Comparison of ENCODE assay signal across 8 cellular contexts in genomic region chr10:94630017-94630688, GRCh38. TPM values are rescaled to one million over a fixed set of nuclear protein-coding genes. Genes with fewer than 3 reads are reported as not detected.
DNase-seq lines count a peak whose midpoint lies in the region; TF ChIP-seq lines count a peak whose summit lies in the region.

No MANE protein-coding gene starts in this region.

- no peaks in the 10 kb centered on the region for H3K4me1 ChIP-seq in suprapubic skin

- H3K4me1 Mint-ChIP-seq in T-helper 2 cell treated with Interferon-gamma antibody and Interleukin-4, amounts not matched to agents 5 μg/mL and 100 μg/mL, for 36 hours (ENCODE audit: low read depth): peaks cover 1% of the 10 kb centered on the region

- H3K9me3 Mint-ChIP-seq in T-helper 2 cell treated with Interferon-gamma antibody and Interleukin-4, amounts not matched to agents 5 μg/mL and 100 μg/mL, for 36 hours: peaks cover 4% of the 10 kb centered on the region

- DNase-seq in DMS53 (lab: John Stamatoyannopoulos, UW) (peak; percentile 65), HFF-Myc (ENCODE audit: extremely low read depth, low read depth) (peak; percentile 19), RPMI7951 (ENCODE audit: low read depth) (peak; percentile 29), fibroblast of the conjunctiva (ENCODE audit: low read depth) (peak; percentile 1), suprapubic skin (ENCODE audit: low spot score in 2 of 2) (no peak), activated gamma-delta T cell (lab: John Stamatoyannopoulos, UW) (no peak)
- DNase-seq in activated CD8-positive, alpha-beta memory T cell treated with anti-CD3 and anti-CD28 coated beads, Interleukin-2, amount 50 U/mL, for 4 hours: no peak
- no peak for DNase-seq in T-helper 2 cell treated with Interferon-gamma antibody and Interleukin-4, amounts not matched to agents 5 μg/mL and 100 μg/mL, for 36 hours (ENCODE audit: low spot score)

- no peaks in the 10 kb centered on the region for H3K36me3 Mint-ChIP-seq in T-helper 2 cell treated with Interferon-gamma antibody and Interleukin-4, amounts not matched to agents 5 μg/mL and 100 μg/mL, for 36 hours (ENCODE audit: low read depth)

- TF ChIP-seq POLR2A in suprapubic skin (IDR thresholded peaks at IDR 0.05): no peak

- no peaks in the 10 kb centered on the region for H3K27me3 Mint-ChIP-seq in T-helper 2 cell treated with Interferon-gamma antibody and Interleukin-4, amounts not matched to agents 5 μg/mL and 100 μg/mL, for 36 hours (ENCODE audit: low read depth)

- H3K27me3 ChIP-seq in suprapubic skin: no peaks in the 10 kb centered on the region

- H3K9me3 ChIP-seq in suprapubic skin: peaks cover 8% of the 10 kb centered on the region

- TF ChIP-seq EP300 in suprapubic skin (IDR thresholded peaks at IDR 0.05): no peak

- no peak overlapping the region for H3K4me3 ChIP-seq in HFF-Myc (replicated peaks; ENCODE audit: low read depth, low read length)
- H3K4me3 ChIP-seq in suprapubic skin: no peak overlapping the region

- no peaks in the 10 kb centered on the region for H3K36me3 ChIP-seq in suprapubic skin

- H3K4me3 Mint-ChIP-seq in T-helper 2 cell treated with Interferon-gamma antibody and Interleukin-4, amounts not matched to agents 5 μg/mL and 100 μg/mL, for 36 hours: no peak overlapping the region

- H3K27ac Mint-ChIP-seq in T-helper 2 cell treated with Interferon-gamma antibody and Interleukin-4, amounts not matched to agents 5 μg/mL and 100 μg/mL, for 36 hours: no peak overlapping the region

- 23% methylated on average over 4 of the region's 4 CpGs for WGBS in suprapubic skin

- H3K27ac ChIP-seq in suprapubic skin: no peak overlapping the region

- peak; percentile 37 for TF ChIP-seq CTCF in HFF-Myc (IDR thresholded peaks at IDR 0.05; ENCODE audit: low read depth, low read length, missing control alignments)
- peak; percentile 1 to 32 for TF ChIP-seq CTCF in suprapubic skin (IDR thresholded peaks at IDR 0.05)

RNA-seq across cellular contexts. Expression of gene CYP2C18, which starts 53.4 kb away (rescaled TPM):
- total RNA-seq in RPMI7951 (2014; rRNA removed; shearing (Covaris generic)): not detected in 2 replicates
- total RNA-seq in suprapubic skin: 10 to 100 TPM in 2 of 4 donors, 1 to 10 TPM in 2; 6.4 to 15.2 (median 11.1) TPM

Comparison
In these comparisons a context has a peak if more than half of its experiments do, and no peak if none do; other contexts are left out.
1. DNase-seq: peak in DMS53 (single experiment), HFF-Myc (single experiment), RPMI7951 (single experiment) and fibroblast of the conjunctiva (single experiment); none in suprapubic skin (0 of 2), activated CD8-positive, alpha-beta memory T cell treated with anti-CD3 and anti-CD28 coated beads, Interleukin-2, amount 50 U/mL, for 4 hours (single experiment), activated gamma-delta T cell (single experiment) and T-helper 2 cell treated with Interferon-gamma antibody and Interleukin-4, amounts not matched to agents 5 μg/mL and 100 μg/mL, for 36 hours (single experiment).